Comparison of ENCODE assay signal across 8 cellular contexts in genomic region chr3:158109295-158109803, GRCh38. TPM values are rescaled to one million over a fixed set of nuclear protein-coding genes. Genes with fewer than 3 reads are reported as not detected.
DNase-seq lines count a peak whose midpoint lies in the region; ATAC-seq, FAIRE-seq and TF ChIP-seq lines count a peak whose summit lies in the region.

No MANE protein-coding gene starts in this region.

- peak overlapping the region; percentile 6 for H3K9ac ChIP-seq in NT2/D1 (ENCODE audit: insufficient read length, low read depth)

- H3K4me1 Mint-ChIP-seq in activated naive CD4-positive, alpha-beta T cell treated with anti-CD3 and anti-CD28 coated beads, Interleukin-2, amount 10 ng/mL, durations not matched to agents 7 days and 5 days = peaks cover 60% of the 10 kb centered on the region

- peaks cover 16% of the 10 kb centered on the region for H3K9me3 Mint-ChIP-seq in activated naive CD4-positive, alpha-beta T cell treated with anti-CD3 and anti-CD28 coated beads, Interleukin-2, amount 10 ng/mL, durations not matched to agents 7 days and 5 days

- H3K9me3 ChIP-seq in NT2/D1 (ENCODE audit: insufficient read depth, low read length) (no peaks in the 10 kb centered on the region; the same call in 1 of the 2 replicates), esophagus (ENCODE audit: control insufficient read depth in 2 of 2, insufficient read depth in 1 of 2, low read depth in 1 of 2, low read length in 1 of 2) (no peaks in the 10 kb centered on the region), psoas muscle (no peaks in the 10 kb centered on the region), small intestine (ENCODE audit: control insufficient read depth, low read depth) (no peaks in the 10 kb centered on the region)

- H3K27ac Mint-ChIP-seq in activated naive CD4-positive, alpha-beta T cell treated with anti-CD3 and anti-CD28 coated beads, Interleukin-2, amount 10 ng/mL, durations not matched to agents 7 days and 5 days = peak overlapping the region; percentile 67

- no peak for TF ChIP-seq CTCF in psoas muscle (IDR thresholded peaks at IDR 0.05)

- CTCF ChIA-PET in activated naive CD4-positive, alpha-beta T cell treated with anti-CD3 and anti-CD28 coated beads, Interleukin-2, amount 10 ng/mL, durations not matched to agents 7 days and 5 days (lab: Charles Lee) = no interaction called here

- H3K27ac ChIP-seq in esophagus (ENCODE audit: low read depth in 2 of 2, low read length in 1 of 2) (no peak overlapping the region), psoas muscle (peak overlapping the region; percentile 75), small intestine (ENCODE audit: low read depth in 1 of 2, low read length in 1 of 2) (no peak overlapping the region)

- H3K4me3 ChIP-seq in NT2/D1 (ENCODE audit: insufficient read length, low read depth) (peak overlapping the region; percentile 78), esophagus (ENCODE audit: low read depth in 1 of 2, low read length in 2 of 2) (peak overlapping the region; percentile 78 to 92), psoas muscle (peak overlapping the region; percentile 80), small intestine (ENCODE audit: low read depth in 1 of 2, low read length in 2 of 2) (peak overlapping the region in 1 of 2 donors; percentile 96)

- 9% methylated on average over 9 of the region's 9 CpGs for WGBS in esophagus, 2 donors
- WGBS in psoas muscle, 3 donors = 12 to 15% (median 12%) methylated on average over 9 of the region's 9 CpGs
- 4 to 7% (median 6%) methylated on average over 9 of the region's 9 CpGs for WGBS in small intestine, 3 donors

- peaks cover 25% of the 10 kb centered on the region for H3K36me3 Mint-ChIP-seq in activated naive CD4-positive, alpha-beta T cell treated with anti-CD3 and anti-CD28 coated beads, Interleukin-2, amount 10 ng/mL, durations not matched to agents 7 days and 5 days

- peaks cover 2% of the 10 kb centered on the region for H3K4me1 ChIP-seq in NT2/D1 (ENCODE audit: insufficient read depth, insufficient read length)
- H3K4me1 ChIP-seq in esophagus (ENCODE audit: control insufficient read depth in 2 of 2, insufficient read depth in 2 of 2, low read length in 1 of 2) = peaks cover 9 to 12% of the 10 kb centered on the region in 2 donors
- H3K4me1 ChIP-seq in psoas muscle = peaks cover 15% of the 10 kb centered on the region
- H3K4me1 ChIP-seq in small intestine (ENCODE audit: control insufficient read depth in 2 of 2, insufficient read depth in 1 of 2, low read depth in 1 of 2, low read length in 1 of 2) = peaks cover 2 to 5% of the 10 kb centered on the region in 2 donors

- H3K27me3 ChIP-seq in NT2/D1 (ENCODE audit: insufficient read depth, insufficient read length) (peaks cover 52% of the 10 kb centered on the region), esophagus (ENCODE audit: control insufficient read depth in 1 of 2, insufficient read depth in 2 of 2, low read length in 2 of 2) (peaks cover 0 to 3% of the 10 kb centered on the region in 2 donors), psoas muscle (ENCODE audit: insufficient read depth in 3 of 3, low read length in 2 of 3) (peaks cover 13 to 49% (median 21%) of the 10 kb centered on the region in 3 donors), small intestine (ENCODE audit: control insufficient read depth in 2 of 2, insufficient read depth in 2 of 2, low read length in 2 of 2) (peaks cover 0 to 13% of the 10 kb centered on the region in 2 donors)

- H3K4me3 Mint-ChIP-seq in activated naive CD4-positive, alpha-beta T cell treated with anti-CD3 and anti-CD28 coated beads, Interleukin-2, amount 10 ng/mL, durations not matched to agents 7 days and 5 days = peak overlapping the region; percentile 74

- H3K36me3 ChIP-seq in NT2/D1 (ENCODE audit: insufficient read depth, insufficient read length, low read length) (no peaks in the 10 kb centered on the region), esophagus (ENCODE audit: control insufficient read depth in 2 of 2, insufficient read depth in 2 of 2, low read length in 1 of 2) (no peaks in the 10 kb centered on the region), psoas muscle (ENCODE audit: insufficient read depth in 1 of 2, low read depth in 1 of 2) (no peaks in the 10 kb centered on the region), small intestine (ENCODE audit: control insufficient read depth in 2 of 2, insufficient read depth in 2 of 2, low read length in 2 of 2) (no peaks in the 10 kb centered on the region)

- intact Hi-C loops in psoas muscle (cut with DNase I) = loop anchor here in 1 of 2 donors (10.0 kb wide), 1 partner anchor 495 kb away; no protein-coding TSS in a partner anchor

- DNase-seq in activated naive CD4-positive, alpha-beta T cell treated with anti-CD3 and anti-CD28 coated beads, Interleukin-2, amount 10 ng/mL, durations not matched to agents 7 days and 5 days = no peak
- DNase-seq in activated naive CD4-positive, alpha-beta T cell (lab: John Stamatoyannopoulos, UW) = no peak
- DNase-seq in NT2/D1 (ENCODE audit: low read depth, low spot score) = no peak
- DNase-seq in psoas muscle = no peak
- DNase-seq in stimulated activated CD4-positive, alpha-beta T cell treated with anti-CD3 and anti-CD28 coated beads, Interleukin-2, amount 100 ng/mL, for 24 hours = no peak
- no peak for DNase-seq in small intestine

- no peak for FAIRE-seq in small intestine (lab: Jason Lieb, UNC)

- ATAC-seq in psoas muscle (peak in 3 of 4 donors; percentile 26 to 51 (median 48)), GM18858 (IDR thresholded peaks at IDR 0.05; ENCODE audit: unreplicated experiment) (no peak)

- H3K27me3 Mint-ChIP-seq in activated naive CD4-positive, alpha-beta T cell treated with anti-CD3 and anti-CD28 coated beads, Interleukin-2, amount 10 ng/mL, durations not matched to agents 7 days and 5 days = peaks cover 52% of the 10 kb centered on the region

RNA-seq across cellular contexts. Expression of gene RSRC1, which starts 0.5 kb away (rescaled TPM):
- polyA plus RNA-seq in esophagus (10 to 100 TPM; 10.9 to 12.3 TPM), psoas muscle (10 to 100 TPM; 12.9 to 27.2 (median 19.8) TPM), small intestine (10 to 100 TPM in 1 of 3 donors, 1 to 10 TPM in 2; 9.4 to 13.4 (median 9.7) TPM)
- 10 to 100 TPM; 16.1 to 26.3 (median 19.4) TPM for total RNA-seq in psoas muscle

RNA-seq across cellular contexts. Expression of gene SHOX2, which starts 3.1 kb away (rescaled TPM):
- polyA plus RNA-seq in esophagus (under 1 TPM; 0.05 to 0.06 TPM), psoas muscle (under 1 TPM; 0.22 to 0.34 (median 0.30) TPM), small intestine (under 1 TPM in 1 of 3 donors, not detected in 2; 0.03 TPM)
- under 1 TPM in 3 of 4 donors, not detected in 1; 0.13 to 0.24 (median 0.20) TPM for total RNA-seq in psoas muscle
